Comparison of ENCODE assay signal across 8 cellular contexts in genomic region chr10:122461729-122462532, GRCh38. TPM values are rescaled to one million over a fixed set of nuclear protein-coding genes. Genes with fewer than 3 reads are reported as not detected.
DNase-seq lines count a peak whose midpoint lies in the region; ATAC-seq and TF ChIP-seq lines count a peak whose summit lies in the region.

No MANE protein-coding gene starts in this region.

- H3K36me3 Mint-ChIP-seq in activated T-helper 17 cell treated with anti-CD3 and anti-CD28 coated beads, Interleukin-2, amount 50 U/mL, for 72 hours (ENCODE audit: low read depth), result no peaks in the 10 kb centered on the region

- H3K36me3 ChIP-seq in HAP-1 (replicated peaks) (no peaks in the 10 kb centered on the region; the same call in 1 of the 2 replicates), right atrium auricular region (no peaks in the 10 kb centered on the region)

- no peaks in the 10 kb centered on the region for H3K9me3 ChIP-seq in HAP-1
- H3K9me3 ChIP-seq in right atrium auricular region, result no peaks in the 10 kb centered on the region

- no peak overlapping the region for H3K27ac Mint-ChIP-seq in activated T-helper 17 cell treated with anti-CD3 and anti-CD28 coated beads, Interleukin-2, amount 50 U/mL, for 72 hours

- peaks cover 46% of the 10 kb centered on the region for H3K27me3 Mint-ChIP-seq in activated T-helper 17 cell treated with anti-CD3 and anti-CD28 coated beads, Interleukin-2, amount 50 U/mL, for 72 hours

- no peaks in the 10 kb centered on the region for H3K27me3 ChIP-seq in HAP-1 (ENCODE audit: low read depth)
- no peaks in the 10 kb centered on the region for H3K27me3 ChIP-seq in right atrium auricular region

- in situ Hi-C loops in HAP-1 (cut with MboI; ENCODE audit: low sequenced_read_pairs), result no loop called here

- DNase-seq in HAP-1 (ENCODE audit: low spot score in 2 of 2), result peak in 1 of 2 experiments; percentile 27
- no peak for DNase-seq in right atrium auricular region (ENCODE audit: low spot score)
- no peak for DNase-seq in retinal pigment epithelial cell (ENCODE audit: low read depth)
- DNase-seq in NOMO-1 treated with DMSO at 0.1 percent for 48 hours (lab: John Stamatoyannopoulos, UW; ENCODE audit: unreplicated experiment), result no peak
- DNase-seq in mucosa of gallbladder (ENCODE audit: low spot score), result no peak
- DNase-seq in inferior parietal cortex (ENCODE audit: extremely low spot score), result no peak

- H3K27ac ChIP-seq in right atrium auricular region, result peak overlapping the region; percentile 65 to 83

- TF ChIP-seq CTCF in right atrium auricular region (IDR thresholded peaks at IDR 0.05) (no peak), retinal pigment epithelial cell (conservative IDR thresholded peaks at IDR 0.05; ENCODE audit: low read depth, low read length) (no peak)

- H3K4me3 ChIP-seq in HAP-1, result peak overlapping the region; percentile 47
- peak overlapping the region; percentile 60 to 83 for H3K4me3 ChIP-seq in right atrium auricular region
- H3K4me3 ChIP-seq in retinal pigment epithelial cell (ENCODE audit: low read length), result peak overlapping the region; percentile 61

- peak; percentile 57 for ATAC-seq in activated T-helper 17 cell treated with anti-CD3 and anti-CD28 coated beads, Interleukin-2, amount 50 U/mL, for 72 hours (replicated peaks)
- no peak for ATAC-seq in HG02973 (IDR thresholded peaks at IDR 0.05; ENCODE audit: unreplicated experiment)

- H3K9me3 Mint-ChIP-seq in activated T-helper 17 cell treated with anti-CD3 and anti-CD28 coated beads, Interleukin-2, amount 50 U/mL, for 72 hours, result no peaks in the 10 kb centered on the region

- H3K4me3 Mint-ChIP-seq in activated T-helper 17 cell treated with anti-CD3 and anti-CD28 coated beads, Interleukin-2, amount 50 U/mL, for 72 hours, result peak overlapping the region; percentile 74

- no peaks in the 10 kb centered on the region for H3K4me1 Mint-ChIP-seq in activated T-helper 17 cell treated with anti-CD3 and anti-CD28 coated beads, Interleukin-2, amount 50 U/mL, for 72 hours

- H3K4me1 ChIP-seq in HAP-1 (peaks cover 4% of the 10 kb centered on the region; the same call in 1 of the 2 replicates), right atrium auricular region (peaks cover 0 to 25% of the 10 kb centered on the region in 2 donors)

RNA-seq across cellular contexts. Expression of gene HTRA1, which starts 0.6 kb away (rescaled TPM):
- total RNA-seq in activated T-helper 17 cell treated with anti-CD3 and anti-CD28 coated beads, Interleukin-2, amount 50 U/mL, for 72 hours, result not detected
- total RNA-seq in right atrium auricular region (10 to 100 TPM; 76.3 to 78.3 TPM), mucosa of gallbladder (141 TPM)

RNA-seq across cellular contexts. Expression of gene ARMS2, which starts 7.5 kb away (rescaled TPM):
- not detected for total RNA-seq in activated T-helper 17 cell treated with anti-CD3 and anti-CD28 coated beads, Interleukin-2, amount 50 U/mL, for 72 hours
- not detected for total RNA-seq in right atrium auricular region
- not detected for total RNA-seq in mucosa of gallbladder

Comparison
In these comparisons a context has a peak if more than half of its experiments do, and no peak if none do; other contexts are left out.
1. RNA of gene HTRA1, which starts 0.6 kb away (total RNA-seq): 141 TPM in mucosa of gallbladder (single experiment) and 76.3 to 78.3 TPM in right atrium auricular region; not detected in activated T-helper 17 cell treated with anti-CD3 and anti-CD28 coated beads, Interleukin-2, amount 50 U/mL, for 72 hours; every median in the first group is over 10 times any median in the second.
2. Peak in every context shown above with its lines, with median percentiles within 50 percentile points of each other: H3K4me3 ChIP-seq.